In genomic region chr4:74444891-74445642, GRCh38 we compare ENCODE assay signal across 8 cellular contexts. TPM values are rescaled to one million over a fixed set of nuclear protein-coding genes. Genes with fewer than 3 reads are reported as not detected.
DNase-seq lines count a peak whose midpoint lies in the region; ATAC-seq and TF ChIP-seq lines count a peak whose summit lies in the region.

Gene AREG (plus strand): TSS chr4:74445136. CDS start chr4:74445346, 210 bp downstream.

- no peaks in the 10 kb centered on the region for H3K36me3 Mint-ChIP-seq in activated CD8-positive, alpha-beta memory T cell treated with anti-CD3 and anti-CD28 coated beads, Interleukin-2, amount 10 ng/mL, durations not matched to agents 7 days and 5 days

- H3K27ac Mint-ChIP-seq in activated CD8-positive, alpha-beta memory T cell treated with anti-CD3 and anti-CD28 coated beads, Interleukin-2, amount 10 ng/mL, durations not matched to agents 7 days and 5 days, result peak within 1 kb of the TSS; percentile 24

- H3K27ac ChIP-seq in A673 (ENCODE audit: low read depth, low read length, poor library complexity, severe bottlenecking), result no peak within 1 kb of the TSS

- no peaks in the 10 kb centered on the region for H3K36me3 ChIP-seq in A673 (ENCODE audit: insufficient read depth, low read length, poor library complexity, severe bottlenecking)
- no peaks in the 10 kb centered on the region for H3K36me3 ChIP-seq in mucosa of stomach (ENCODE audit: control insufficient read depth, insufficient read depth, low read length)

- no TSS peak for BruUV-seq in A673 (replicated peaks; lab: Mats Ljungman, UMichigan)

- H3K9me3 ChIP-seq in A673 (ENCODE audit: low read depth, low read length, poor library complexity, severe bottlenecking), result no peaks in the 10 kb centered on the region
- H3K9me3 ChIP-seq in mucosa of stomach (ENCODE audit: control insufficient read depth, low read length), result no peaks in the 10 kb centered on the region

- peak within 1 kb of the TSS; percentile 48 for H3K4me3 ChIP-seq in A673 (ENCODE audit: low read depth, low read length, poor library complexity, severe bottlenecking)
- H3K4me3 ChIP-seq in epithelial cell of esophagus (ENCODE audit: low read length), result peak within 1 kb of the TSS; percentile 88
- peak within 1 kb of the TSS; percentile 81 for H3K4me3 ChIP-seq in mucosa of stomach (ENCODE audit: low read length)

- H3K4me1 Mint-ChIP-seq in activated CD8-positive, alpha-beta memory T cell treated with anti-CD3 and anti-CD28 coated beads, Interleukin-2, amount 10 ng/mL, durations not matched to agents 7 days and 5 days, result peaks cover 12% of the 10 kb centered on the region

- POLR2A ChIA-PET in A673 (lab: Charles Lee; ENCODE audit: low non-redundant PET), result no interaction called here

- peak; percentile 43; the same call in 1 of the 2 replicates for TF ChIP-seq CTCF in A673 (conservative IDR thresholded peaks at IDR 0.05; ENCODE audit: low read depth, low read length)
- TF ChIP-seq CTCF in epithelial cell of esophagus (IDR thresholded peaks at IDR 0.05; ENCODE audit: insufficient read depth, low read depth, low read length, missing control alignments), result peak; percentile 76

- DNase-seq in A673 (ENCODE audit: low spot score) (peak; percentile 49), NCI-H774 (lab: John Stamatoyannopoulos, UW) (peak; percentile 46), epithelial cell of esophagus (ENCODE audit: low read depth) (peak; percentile 88)
- peak; percentile 88 for DNase-seq in activated CD8-positive, alpha-beta memory T cell treated with anti-CD3 and anti-CD28 coated beads, Interleukin-2, amount 10 ng/mL, durations not matched to agents 7 days and 5 days
- peak; percentile 88 for DNase-seq in stimulated activated CD8-positive, alpha-beta memory T cell treated with anti-CD3 and anti-CD28 coated beads, Interleukin-4, amount 100 ng/mL, for 48 hours

- ATAC-seq in GM18519 (IDR thresholded peaks at IDR 0.05; ENCODE audit: low FRiP score, unreplicated experiment) (peak; percentile 70), HG03045 (IDR thresholded peaks at IDR 0.05; ENCODE audit: unreplicated experiment) (peak; percentile 93)
- peak; percentile 95 for ATAC-seq in activated CD8-positive, alpha-beta memory T cell treated with anti-CD3 and anti-CD28 coated beads, Interleukin-2, amount 10 ng/mL, durations not matched to agents 7 days and 5 days

- peak within 1 kb of the TSS; percentile 88 for H3K9ac ChIP-seq in mucosa of stomach (ENCODE audit: low read length)

- H3K27me3 Mint-ChIP-seq in activated CD8-positive, alpha-beta memory T cell treated with anti-CD3 and anti-CD28 coated beads, Interleukin-2, amount 10 ng/mL, durations not matched to agents 7 days and 5 days, result peaks cover 8% of the 10 kb centered on the region

- intact Hi-C loops in A673 (cut with micrococcal nuclease; ENCODE audit: unreplicated experiment), result no loop called here

- H3K4me3 Mint-ChIP-seq in activated CD8-positive, alpha-beta memory T cell treated with anti-CD3 and anti-CD28 coated beads, Interleukin-2, amount 10 ng/mL, durations not matched to agents 7 days and 5 days, result peak within 1 kb of the TSS; percentile 79

- CTCF ChIA-PET in A673 (lab: Charles Lee), result no interaction called here
- CTCF ChIA-PET in activated CD8-positive, alpha-beta memory T cell treated with anti-CD3 and anti-CD28 coated beads, Interleukin-2, amount 10 ng/mL, durations not matched to agents 7 days and 5 days (lab: Charles Lee), result interaction anchor here (0.8 to 2.1 kb wide), 5 partner anchors 9 to 67 kb away, joined by 3 to 10 read pairs (median 4); no protein-coding TSS in a partner anchor

- H3K27me3 ChIP-seq in A673 (replicated peaks; ENCODE audit: insufficient read depth, low read depth, low read length, poor library complexity) (no peaks in the 10 kb centered on the region), mucosa of stomach (ENCODE audit: control insufficient read depth, insufficient read depth, low read length) (no peaks in the 10 kb centered on the region)

- H3K4me1 ChIP-seq in A673 (ENCODE audit: insufficient read depth, low read length, poor library complexity, severe bottlenecking) (no peaks in the 10 kb centered on the region), mucosa of stomach (ENCODE audit: control insufficient read depth, insufficient read depth, low read length) (no peaks in the 10 kb centered on the region)

- H3K9me3 Mint-ChIP-seq in activated CD8-positive, alpha-beta memory T cell treated with anti-CD3 and anti-CD28 coated beads, Interleukin-2, amount 10 ng/mL, durations not matched to agents 7 days and 5 days (ENCODE audit: low read depth), result no peaks in the 10 kb centered on the region

RNA-seq across cellular contexts. Expression of gene AREG, which starts in this region (rescaled TPM):
- total RNA-seq in A673 (2021), result not detected in 2 replicates
- under 1 TPM; 0.19 to 0.53 TPM for total RNA-seq in activated CD8-positive, alpha-beta memory T cell treated with anti-CD3 and anti-CD28 coated beads, Interleukin-2, amount 10 ng/mL, durations not matched to agents 7 days and 5 days

Comparison
In these comparisons a context has a peak if more than half of its experiments do, and no peak if none do; other contexts are left out.
1. Peak in DNase-seq and H3K4me3 ChIP-seq in A673; RNA of the gene not detected or under 1 TPM.
2. Peak in DNase-seq and ATAC-seq in activated CD8-positive, alpha-beta memory T cell treated with anti-CD3 and anti-CD28 coated beads, Interleukin-2, amount 10 ng/mL, durations not matched to agents 7 days and 5 days; RNA of the gene not detected or under 1 TPM.